21 cellular contexts compared by ENCODE assay signal in genomic region chr9:91141407-91141973, GRCh38.
"Had no signal": no experiment of that assay in that cellular context is flagged by ENCODE, and none has a peak within 500 bp of the region (broad histone marks: within the 10 kb centered on the region; RNA-seq: fewer than 3 reads in every experiment).

No MANE protein-coding gene starts in this region.

- ATAC-seq: activated naive CD8-positive, alpha-beta T cell treated with anti-CD3 and anti-CD28 coated beads, Interleukin-2, amount 50 U/mL, for 24 hours; effector memory CD8-positive, alpha-beta T cell; stimulated activated naive CD8-positive, alpha-beta T cell treated with anti-CD3 and anti-CD28 coated beads, Interleukin-15, amount 100 ng/mL, for 72 hours had no signal

- H3K36me3 Mint-ChIP-seq: natural killer cell, type B pancreatic cell had no signal

- H3K27ac ChIP-seq: brain microvascular endothelial cell, esophagus squamous epithelium, neutrophil, suprapubic skin, VCaP had no signal

- DNase-seq: activated CD4-positive, alpha-beta T cell treated with anti-CD3 and anti-CD28 coated beads, Interleukin-2, amount 50 U/mL, for 4 hours; activated CD4-positive, CD25-positive, alpha-beta regulatory T cell treated with anti-CD3 and anti-CD28 coated beads, Interleukin-2, amount 50 U/mL, for 72 hours; activated naive CD4-positive, alpha-beta T cell treated with anti-CD3 and anti-CD28 coated beads, Interleukin-2, amount 10 ng/mL, durations not matched to agents 7 days and 5 days; activated naive CD8-positive, alpha-beta T cell treated with anti-CD3 and anti-CD28 coated beads, Interleukin-2, amount 50 U/mL, for 24 hours; activated T-cell treated with anti-CD3 and anti-CD28 coated beads, Interleukin-2, amount 50 U/mL, for 1 hour; aorta; brain microvascular endothelial cell; dermis blood vessel endothelial cell; effector memory CD8-positive, alpha-beta T cell; esophagus squamous epithelium; immature natural killer cell; natural killer cell; posterior cingulate gyrus; retina; stimulated activated CD4-positive, alpha-beta T cell treated with anti-CD3 and anti-CD28 coated beads, Interleukin-2, amount 100 ng/mL, for 24 hours; stimulated activated naive CD8-positive, alpha-beta T cell treated with anti-CD3 and anti-CD28 coated beads, Interleukin-15, amount 100 ng/mL, for 72 hours had no signal

- H3K27me3 Mint-ChIP-seq: effector memory CD8-positive, alpha-beta T cell; stimulated activated naive CD8-positive, alpha-beta T cell treated with anti-CD3 and anti-CD28 coated beads, Interleukin-15, amount 100 ng/mL, for 72 hours; type B pancreatic cell had no signal

- H3K4me3 Mint-ChIP-seq: activated naive CD4-positive, alpha-beta T cell treated with anti-CD3 and anti-CD28 coated beads, Interleukin-2, amount 10 ng/mL, durations not matched to agents 7 days and 5 days; activated naive CD8-positive, alpha-beta T cell treated with anti-CD3 and anti-CD28 coated beads, Interleukin-2, amount 50 U/mL, for 24 hours; effector memory CD8-positive, alpha-beta T cell; immature natural killer cell; natural killer cell; stimulated activated naive CD8-positive, alpha-beta T cell treated with anti-CD3 and anti-CD28 coated beads, Interleukin-15, amount 100 ng/mL, for 72 hours; T-helper 1 cell treated with Interleukin-12 subunit alpha and Interleukin-12 subunit beta and Interleukin-4 antibody, amounts not matched to agents 30 μg/mL and 1 μg/mL, for 36 hours; type B pancreatic cell had no signal

- H3K27ac Mint-ChIP-seq: activated naive CD4-positive, alpha-beta T cell treated with anti-CD3 and anti-CD28 coated beads, Interleukin-2, amount 10 ng/mL, durations not matched to agents 7 days and 5 days; activated naive CD8-positive, alpha-beta T cell treated with anti-CD3 and anti-CD28 coated beads, Interleukin-2, amount 50 U/mL, for 24 hours; effector memory CD8-positive, alpha-beta T cell; natural killer cell; T-helper 1 cell treated with Interleukin-12 subunit alpha and Interleukin-12 subunit beta and Interleukin-4 antibody, amounts not matched to agents 30 μg/mL and 1 μg/mL, for 36 hours; type B pancreatic cell had no signal

- H3K9me3 Mint-ChIP-seq: effector memory CD8-positive, alpha-beta T cell; immature natural killer cell; natural killer cell had no signal

- H3K4me3 ChIP-seq: esophagus squamous epithelium, suprapubic skin had no signal

- H3K9me3 ChIP-seq: esophagus squamous epithelium, neutrophil, suprapubic skin had no signal

- H3K27me3 ChIP-seq: brain microvascular endothelial cell, esophagus squamous epithelium, neutrophil, suprapubic skin had no signal

- H3K36me3 ChIP-seq: brain microvascular endothelial cell, esophagus squamous epithelium, neutrophil, suprapubic skin had no signal
